ENCODE assay signal across 8 cellular contexts in genomic region chr1:206633708-206634121, GRCh38. TPM values are rescaled to one million over a fixed set of nuclear protein-coding genes. Genes with fewer than 3 reads are reported as not detected.
DNase-seq lines count a peak whose midpoint lies in the region; TF ChIP-seq lines count a peak whose summit lies in the region.

No MANE protein-coding gene starts in this region.

- H3K27me3 ChIP-seq in rectal smooth muscle tissue (ENCODE audit: control insufficient read depth, insufficient read depth, low read length) = no peaks in the 10 kb centered on the region
- no peaks in the 10 kb centered on the region; the same call in 1 of the 2 replicates for H3K27me3 ChIP-seq in H7 (ENCODE audit: control insufficient read depth, insufficient read depth, low read length)

- H3K27ac ChIP-seq in SK-N-MC (no peak overlapping the region), rectal smooth muscle tissue (ENCODE audit: low read depth, low read length) (no peak overlapping the region)

- no peaks in the 10 kb centered on the region for H3K9me3 ChIP-seq in SK-N-MC (ENCODE audit: low read depth, low read length)

- DNase-seq in EH (ENCODE audit: low read depth) (peak; percentile 78), SK-N-MC (ENCODE audit: low read depth, low spot score) (no peak), fibroblast of pulmonary artery (ENCODE audit: low read depth) (peak; percentile 97), H7 (no peak), DMS153 treated with DMSO at 0.1 percent for 48 hours (lab: John Stamatoyannopoulos, UW; ENCODE audit: unreplicated experiment) (no peak), D341Med (ENCODE audit: low spot score) (no peak), NCI-H2029 treated with DMSO at 0.1 percent for 48 hours (lab: John Stamatoyannopoulos, UW) (no peak)

- no peak for TF ChIP-seq CTCF in fibroblast of pulmonary artery (IDR thresholded peaks at IDR 0.05; ENCODE audit: low read length, missing control alignments)

- H3K9ac ChIP-seq in SK-N-MC (ENCODE audit: insufficient read length) (peak overlapping the region; percentile 50), rectal smooth muscle tissue (ENCODE audit: low read length) (peak overlapping the region; percentile 16)

- no peak overlapping the region for H3K4me3 ChIP-seq in SK-N-MC
- H3K4me3 ChIP-seq in fibroblast of pulmonary artery (replicated peaks; ENCODE audit: low read depth, low read length) = peak overlapping the region; percentile 29
- no peak overlapping the region for H3K4me3 ChIP-seq in rectal smooth muscle tissue (ENCODE audit: low read length)
- H3K4me3 ChIP-seq in H7 (ENCODE audit: insufficient read depth, low read depth, low read length) = no peak overlapping the region

- H3K36me3 ChIP-seq in SK-N-MC (ENCODE audit: insufficient read depth, low read length) = peaks cover 4% of the 10 kb centered on the region; the same call in 1 of the 2 replicates
- no peaks in the 10 kb centered on the region for H3K36me3 ChIP-seq in rectal smooth muscle tissue (ENCODE audit: control insufficient read depth, insufficient read depth, low read length)
- H3K36me3 ChIP-seq in H7 (replicated peaks; ENCODE audit: control insufficient read depth, insufficient read depth, low read length) = no peaks in the 10 kb centered on the region

- peaks cover 12% of the 10 kb centered on the region for H3K4me1 ChIP-seq in rectal smooth muscle tissue (ENCODE audit: control insufficient read depth, insufficient read depth, low read length)

RNA-seq across cellular contexts. Expression of gene DYRK3, which starts 1.6 kb away (rescaled TPM):
- 28.3 and 28.4 TPM in 2 replicates for total RNA-seq in H7 (2014; rRNA removed; shearing (Covaris generic))

RNA-seq across cellular contexts. Expression of gene EIF2D, which starts 21.4 kb away (rescaled TPM):
- 77.3 and 106 TPM in 2 replicates for total RNA-seq in H7 (2014; rRNA removed; shearing (Covaris generic))

RNA-seq across cellular contexts. Expression of gene MAPKAPK2, which starts 51.0 kb away (rescaled TPM):
- 67.7 and 77.8 TPM in 2 replicates for total RNA-seq in H7 (2014; rRNA removed; shearing (Covaris generic))

Comparison
In these comparisons a context has a peak if more than half of its experiments do, and no peak if none do; other contexts are left out.
1. DNase-seq: peak in EH (single experiment) and fibroblast of pulmonary artery (single experiment); none in SK-N-MC (single experiment), H7 (single experiment), DMS153 treated with DMSO at 0.1 percent for 48 hours (single experiment), D341Med (single experiment) and NCI-H2029 treated with DMSO at 0.1 percent for 48 hours (single experiment).